ENCODE assay signal across 27 cellular contexts in the genomic region with DNA sequence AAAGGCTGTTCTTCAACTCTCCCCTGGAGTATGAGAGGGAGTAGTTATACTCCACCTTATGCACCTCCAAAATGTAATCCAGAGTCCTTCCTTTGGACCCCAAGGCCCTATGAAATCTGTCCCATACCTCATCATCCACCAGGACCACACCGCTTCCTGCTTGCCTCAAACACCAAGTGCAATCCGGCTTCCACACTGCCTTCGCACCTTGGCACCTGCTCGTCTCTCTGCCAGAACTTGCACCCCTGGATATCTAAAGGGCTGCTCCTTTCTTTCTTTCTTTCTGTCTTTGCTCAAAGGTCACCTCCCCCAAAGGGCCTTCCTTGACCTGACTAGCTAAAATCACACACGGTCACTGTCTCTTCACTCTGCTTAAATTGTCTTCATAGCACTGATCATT.
"Had no signal": no experiment of that assay in that cellular context is flagged by ENCODE, and none has a peak within 500 bp of the region (broad histone marks: within the 10 kb centered on the region; RNA-seq: fewer than 3 reads in every experiment).

No MANE protein-coding gene starts in this region.

- H3K9me3 ChIP-seq: colonic mucosa, esophagus muscularis mucosa, esophagus squamous epithelium, gastrocnemius medialis, gastroesophageal sphincter, heart left ventricle, heart right ventricle had no signal

- H3K4me3 ChIP-seq: colonic mucosa, coronary artery, dorsolateral prefrontal cortex, esophagus muscularis mucosa, esophagus squamous epithelium, gastrocnemius medialis, gastroesophageal sphincter, heart left ventricle, heart right ventricle had no signal

- FAIRE-seq: colon, endothelial cell of umbilical vein, frontal cortex had no signal

- DNase-seq: colonic mucosa; cortex of kidney; dermis blood vessel endothelial cell; dorsolateral prefrontal cortex; effector CD4-positive, alpha-beta T cell; effector CD8-positive, alpha-beta T cell; effector memory CD4-positive, alpha-beta T cell; effector memory CD8-positive, alpha-beta T cell; endodermal cell; erythroblast; esophagus squamous epithelium; foreskin fibroblast; foreskin keratinocyte; foreskin melanocyte; gastrocnemius medialis; glutamatergic neuron; head of caudate nucleus; heart left ventricle; heart right ventricle had no signal

- H3K36me3 ChIP-seq: colonic mucosa, esophagus muscularis mucosa, esophagus squamous epithelium, gastrocnemius medialis, gastroesophageal sphincter, heart left ventricle, heart right ventricle had no signal

- H3K27ac ChIP-seq: colonic mucosa, coronary artery, dorsolateral prefrontal cortex, epithelial cell of prostate, esophagus muscularis mucosa, esophagus squamous epithelium, foreskin keratinocyte, gastrocnemius medialis, gastroesophageal sphincter, heart left ventricle, heart right ventricle had no signal

- H3K27me3 ChIP-seq: colonic mucosa, gastrocnemius medialis had no signal

- ATAC-seq: effector memory CD8-positive, alpha-beta T cell; esophagus mucosa; foreskin keratinocyte; gastrocnemius medialis; gastroesophageal sphincter; heart left ventricle; heart right ventricle had no signal

- H3K4me1 ChIP-seq: colonic mucosa, esophagus muscularis mucosa, esophagus squamous epithelium, foreskin keratinocyte, gastrocnemius medialis, gastroesophageal sphincter, heart left ventricle, heart right ventricle had no signal
